ENCODE assay signal across 2 cellular contexts in the genomic region with DNA sequence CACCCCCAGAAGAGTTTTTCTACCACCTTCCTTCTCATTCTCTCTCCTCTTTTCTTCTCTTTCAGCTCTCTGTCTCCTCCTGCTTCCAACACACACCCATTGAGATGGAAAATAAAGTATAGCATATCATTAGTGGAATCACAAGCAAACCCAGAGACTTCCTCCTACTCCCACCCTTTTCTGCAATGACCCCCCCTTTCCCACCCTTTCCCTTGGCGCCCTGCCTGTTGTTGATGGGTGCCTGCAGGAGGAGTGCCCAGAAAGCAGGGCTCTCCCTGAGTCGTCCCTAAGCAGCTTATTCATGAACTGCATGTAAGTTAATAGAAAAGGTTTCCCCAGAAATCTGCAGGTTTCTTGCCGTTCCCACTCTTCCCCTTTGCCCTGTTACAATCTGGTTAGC.
TF ChIP-seq lines count a peak whose summit lies in the region.

No MANE protein-coding gene starts in this region.

TF ChIP-seq in SK-N-SH, 30 proteins besides CTCF, POLR2A, EP300 and RAD21 (continued from another document):
- TF ChIP-seq, protein P1, sequence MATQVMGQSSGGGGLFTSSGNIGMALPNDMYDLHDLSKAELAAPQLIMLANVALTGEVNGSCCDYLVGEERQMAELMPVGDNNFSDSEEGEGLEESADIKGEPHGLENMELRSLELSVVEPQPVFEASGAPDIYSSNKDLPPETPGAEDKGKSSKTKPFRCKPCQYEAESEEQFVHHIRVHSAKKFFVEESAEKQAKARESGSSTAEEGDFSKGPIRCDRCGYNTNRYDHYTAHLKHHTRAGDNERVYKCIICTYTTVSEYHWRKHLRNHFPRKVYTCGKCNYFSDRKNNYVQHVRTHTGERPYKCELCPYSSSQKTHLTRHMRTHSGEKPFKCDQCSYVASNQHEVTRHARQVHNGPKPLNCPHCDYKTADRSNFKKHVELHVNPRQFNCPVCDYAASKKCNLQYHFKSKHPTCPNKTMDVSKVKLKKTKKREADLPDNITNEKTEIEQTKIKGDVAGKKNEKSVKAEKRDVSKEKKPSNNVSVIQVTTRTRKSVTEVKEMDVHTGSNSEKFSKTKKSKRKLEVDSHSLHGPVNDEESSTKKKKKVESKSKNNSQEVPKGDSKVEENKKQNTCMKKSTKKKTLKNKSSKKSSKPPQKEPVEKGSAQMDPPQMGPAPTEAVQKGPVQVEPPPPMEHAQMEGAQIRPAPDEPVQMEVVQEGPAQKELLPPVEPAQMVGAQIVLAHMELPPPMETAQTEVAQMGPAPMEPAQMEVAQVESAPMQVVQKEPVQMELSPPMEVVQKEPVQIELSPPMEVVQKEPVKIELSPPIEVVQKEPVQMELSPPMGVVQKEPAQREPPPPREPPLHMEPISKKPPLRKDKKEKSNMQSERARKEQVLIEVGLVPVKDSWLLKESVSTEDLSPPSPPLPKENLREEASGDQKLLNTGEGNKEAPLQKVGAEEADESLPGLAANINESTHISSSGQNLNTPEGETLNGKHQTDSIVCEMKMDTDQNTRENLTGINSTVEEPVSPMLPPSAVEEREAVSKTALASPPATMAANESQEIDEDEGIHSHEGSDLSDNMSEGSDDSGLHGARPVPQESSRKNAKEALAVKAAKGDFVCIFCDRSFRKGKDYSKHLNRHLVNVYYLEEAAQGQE (IDR thresholded peaks at IDR 0.05; ENCODE audit: low read depth, low read length), result no peak
- TF ChIP-seq USF2 (IDR thresholded peaks at IDR 0.05; ENCODE audit: borderline replicate concordance, low read depth, low read length) (no peak), MXI1 (IDR thresholded peaks at IDR 0.05; ENCODE audit: low read depth, low read length) (no peak), EZH2phosphoT487 (IDR thresholded peaks at IDR 0.05; ENCODE audit: borderline replicate concordance, low read depth) (no peak), FOXJ3 (CRISPR knock-in tag; IDR thresholded peaks at IDR 0.05) (no peak), SIN3A (IDR thresholded peaks at IDR 0.05; ENCODE audit: borderline replicate concordance, low read depth, low read length) (no peak), PBX3 (IDR thresholded peaks at IDR 0.05) (no peak), ELF1 (IDR thresholded peaks at IDR 0.05) (no peak), RXRA (IDR thresholded peaks at IDR 0.05; ENCODE audit: borderline replicate concordance, low read depth) (no peak), CHD2 (IDR thresholded peaks at IDR 0.05; ENCODE audit: low read length, partially characterized antibody) (no peak), TAF1 (IDR thresholded peaks at IDR 0.05; ENCODE audit: borderline replicate concordance, low read depth, low read length) (no peak), NRF1 (IDR thresholded peaks at IDR 0.05; ENCODE audit: low read depth, low read length) (no peak)
- TF ChIP-seq, protein P2, sequence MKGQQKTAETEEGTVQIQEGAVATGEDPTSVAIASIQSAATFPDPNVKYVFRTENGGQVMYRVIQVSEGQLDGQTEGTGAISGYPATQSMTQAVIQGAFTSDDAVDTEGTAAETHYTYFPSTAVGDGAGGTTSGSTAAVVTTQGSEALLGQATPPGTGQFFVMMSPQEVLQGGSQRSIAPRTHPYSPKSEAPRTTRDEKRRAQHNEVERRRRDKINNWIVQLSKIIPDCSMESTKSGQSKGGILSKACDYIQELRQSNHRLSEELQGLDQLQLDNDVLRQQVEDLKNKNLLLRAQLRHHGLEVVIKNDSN (IDR thresholded peaks at IDR 0.05; ENCODE audit: borderline replicate concordance, low read depth), result no peak

TF ChIP-seq in SK-N-SH treated with all-trans-retinoic acid at 6 μM for 48 hours, 23 proteins besides CTCF, POLR2A, EP300 and RAD21 (continued from another document):
- TF ChIP-seq TSHZ2 (CRISPR knock-in tag; IDR thresholded peaks at IDR 0.05) (no peak), OSR1 (CRISPR knock-in tag; IDR thresholded peaks at IDR 0.05) (no peak), BACH2 (CRISPR knock-in tag; IDR thresholded peaks at IDR 0.05; ENCODE audit: borderline replicate concordance) (no peak), GLIS3 (CRISPR knock-in tag; IDR thresholded peaks at IDR 0.05) (no peak), PATZ1 (CRISPR knock-in tag; IDR thresholded peaks at IDR 0.05; ENCODE audit: borderline replicate concordance) (no peak)
